ENCODE assay signal across 15 cellular contexts in the genomic region with DNA sequence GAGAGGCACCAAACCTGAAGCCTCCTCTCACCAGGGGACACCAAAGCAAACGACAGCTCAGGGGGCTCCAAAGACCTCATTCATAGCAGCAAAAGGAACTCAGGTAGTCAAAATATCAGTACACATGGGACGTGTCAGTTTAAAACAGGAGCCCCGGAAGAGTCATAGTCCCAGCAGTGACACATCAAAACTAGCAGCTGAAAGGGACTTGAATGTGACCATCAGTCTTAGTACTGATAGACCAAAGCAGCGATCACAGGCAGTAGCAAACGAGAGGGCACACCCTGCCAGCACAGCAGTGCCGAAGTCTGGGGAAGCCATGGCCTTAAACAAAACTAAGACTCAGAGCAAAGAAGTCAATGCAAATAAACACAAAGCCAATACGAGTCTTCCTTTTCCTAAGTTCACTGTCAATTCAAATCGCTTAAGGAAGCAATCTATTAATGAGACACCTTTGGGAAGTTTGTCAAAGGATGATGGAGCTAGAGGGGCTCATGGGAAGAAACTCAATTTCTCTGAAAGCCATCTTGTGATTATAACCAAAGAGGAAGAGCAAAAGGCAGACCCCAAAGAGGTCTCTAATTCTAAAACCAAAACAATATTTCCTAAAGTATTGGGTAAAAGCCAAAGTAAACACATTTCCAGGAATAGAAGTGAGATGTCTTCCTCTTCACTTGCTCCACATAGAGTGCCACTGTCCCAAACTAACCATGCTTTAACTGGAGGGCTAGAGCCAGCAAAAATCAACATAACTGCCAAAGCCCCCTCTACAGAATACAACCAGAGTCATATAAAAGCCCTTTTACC. TPM values are rescaled to one million over a fixed set of nuclear protein-coding genes. Genes with fewer than 3 reads are reported as not detected.
A peak's percentile ranks its signal among the peaks of the same experiment; 100 is the strongest.
DNase-seq lines count a peak whose midpoint lies in the region; ATAC-seq, FAIRE-seq and TF ChIP-seq lines count a peak whose summit lies in the region.
"Had no signal": no experiment of that assay in that cellular context is flagged by ENCODE, and none has a peak within 500 bp of the region (broad histone marks: within the 10 kb centered on the region; RNA-seq: fewer than 3 reads in every experiment).

No MANE protein-coding gene starts in this region.

- peak overlapping the region; percentile 93 for H3K4me2 ChIP-seq in K562 (ENCODE audit: insufficient read depth, low read length)
- no peak overlapping the region for H3K4me2 ChIP-seq in PC-3 (ENCODE audit: low read length)

- in situ Hi-C loops in K562 (cut with MboI), result no loop called here

- no peak for TF ChIP-seq RAD21 in K562 (CRISPR knock-in tag; conservative IDR thresholded peaks at IDR 0.05 in 1 of 2, IDR thresholded peaks at IDR 0.05 in 1 of 2)

- FAIRE-seq in K562 (lab: Jason Lieb, UNC), result peak; percentile 78
- FAIRE-seq: GM12891, H54 had no signal

- TF ChIP-seq POLR2A in K562 (conservative IDR thresholded peaks at IDR 0.05) (peak; percentile 93), upper lobe of left lung (IDR thresholded peaks at IDR 0.05) (no peak)

- H3K4me1 ChIP-seq in K562 (replicated peaks in 1 of 2; ENCODE audit: control insufficient read depth in 2 of 2, insufficient read depth in 2 of 2, low read length in 2 of 2) (peaks cover 3 to 26% of the 10 kb centered on the region in 2 experiments; a peak in 3 of 5 replicates), lower lobe of right lung (peaks cover 7% of the 10 kb centered on the region), upper lobe of left lung (peaks cover 0 to 19% (median 5%) of the 10 kb centered on the region in 4 donors), PC-3 (ENCODE audit: insufficient read depth, low read length) (peaks cover 23% of the 10 kb centered on the region)

- peak; percentile 34 for DNase-seq in NCI-H2171 treated with DMSO at 0.1 percent for 48 hours (lab: John Stamatoyannopoulos, UW)
- no peak for DNase-seq in NCI-H2171 (lab: John Stamatoyannopoulos, UW)
- DNase-seq in K562 (ENCODE audit: extremely low read depth in 1 of 4, low spot score in 3 of 4), result peak; percentile 46 to 92 (median 62)
- no peak for DNase-seq in lower lobe of right lung
- no peak for DNase-seq in upper lobe of left lung
- no peak for DNase-seq in stimulated activated CD4-positive, alpha-beta T cell treated with anti-CD3 and anti-CD28 coated beads, Interleukin-2, amount 100 ng/mL, for 48 hours
- DNase-seq in PC-3, result no peak
- DNase-seq: activated naive CD8-positive, alpha-beta T cell treated with anti-CD3 and anti-CD28 coated beads for 36 hours; DMS79 treated with DMSO at 0.1 percent for 48 hours; NCI-H2107; RPMI8226 had no signal

- no peaks in the 10 kb centered on the region for H3K9me1 ChIP-seq in K562 (ENCODE audit: control insufficient read depth, insufficient read depth, low read length)

- H4K20me1 ChIP-seq in K562 (replicated peaks; ENCODE audit: control insufficient read depth, insufficient read depth, low read length), result no peaks in the 10 kb centered on the region
- no peaks in the 10 kb centered on the region for H4K20me1 ChIP-seq in PC-3 (ENCODE audit: low read length)

- ATAC-seq in K562 (peak; percentile 72), lower lobe of right lung (peak; percentile 13 to 20), upper lobe of left lung (ENCODE audit: low FRiP score in 2 of 2) (peak; percentile 21 to 56), GM19023 (IDR thresholded peaks at IDR 0.05; ENCODE audit: unreplicated experiment) (no peak), PC-3 (no peak)

- H2AFZ ChIP-seq in K562 (ENCODE audit: low read depth, low read length), result peak overlapping the region; percentile 86; the same call in 1 of the 2 replicates
- no peak overlapping the region for H2AFZ ChIP-seq in PC-3 (ENCODE audit: low read length)

- H3K36me3 ChIP-seq in K562 (ENCODE audit: control insufficient read depth, insufficient read depth, low read length), result peaks cover 21% of the 10 kb centered on the region
- no peaks in the 10 kb centered on the region for H3K36me3 ChIP-seq in lower lobe of right lung
- H3K36me3 ChIP-seq in upper lobe of left lung, result no peaks in the 10 kb centered on the region
- no peaks in the 10 kb centered on the region for H3K36me3 ChIP-seq in PC-3 (ENCODE audit: low read depth, low read length)

- WGBS in K562 (ENCODE audit: insufficient coverage, low coverage, missing lambda C conversion rate), result under 1% methylated on average over 8 of the region's 8 CpGs
- 40 to 55% methylated on average over 6 to 8 of the region's 8 CpGs for WGBS in upper lobe of left lung, 2 donors

- peak overlapping the region; percentile 90 to 92 for H3K9ac ChIP-seq in K562 (ENCODE audit: insufficient read depth in 1 of 2, low read depth in 2 of 2, low read length in 2 of 2)
- H3K9ac ChIP-seq in PC-3 (ENCODE audit: low read length), result no peak overlapping the region

- H3K27me3 ChIP-seq in K562 (ENCODE audit: control insufficient read depth in 2 of 2, insufficient read depth in 2 of 2, low read length in 2 of 2) (no peaks in the 10 kb centered on the region), lower lobe of right lung (ENCODE audit: low read depth) (no peaks in the 10 kb centered on the region), upper lobe of left lung (no peaks in the 10 kb centered on the region), PC-3 (ENCODE audit: low read length) (no peaks in the 10 kb centered on the region)

- H3F3A ChIP-seq in PC-3 (ENCODE audit: low read length, unreplicated experiment), result no peaks in the 10 kb centered on the region

- H3K9me3 ChIP-seq in K562 (replicated peaks; ENCODE audit: control insufficient read depth, insufficient read depth, low read depth, low read length) (no peaks in the 10 kb centered on the region), lower lobe of right lung (no peaks in the 10 kb centered on the region), upper lobe of left lung (no peaks in the 10 kb centered on the region), PC-3 (ENCODE audit: low read length) (no peaks in the 10 kb centered on the region)

- intact Hi-C loops in K562 (cut with micrococcal nuclease) (loop anchor here (2.0 kb wide), 1 partner anchor 64 kb away; no protein-coding TSS in a partner anchor), lower lobe of right lung (cut with DNase I) (no loop called here), PC-3 (cut with micrococcal nuclease) (no loop called here)

- H3K79me2 ChIP-seq in K562 (ENCODE audit: control insufficient read depth, insufficient read depth, low read length), result peaks cover 80% of the 10 kb centered on the region
- no peaks in the 10 kb centered on the region for H3K79me2 ChIP-seq in PC-3 (ENCODE audit: low read length)

- POLR2A ChIA-PET in K562 (lab: Yijun Ruan, JAX) (interaction anchor here (0.7 to 5.9 kb wide), 12 partner anchors 10 to 188 kb away, joined by 3 to 28 read pairs (median 4); no protein-coding TSS in a partner anchor), PC-3 (lab: Charles Lee; ENCODE audit: unreplicated experiment) (no interaction called here)

- TF ChIP-seq CTCF in K562 (IDR thresholded peaks at IDR 0.05 in 2 of 3, conservative IDR thresholded peaks at IDR 0.05 in 1 of 3; ENCODE audit: insufficient read depth in 2 of 3, low read depth in 1 of 3, low read length in 3 of 3), result no peak
- TF ChIP-seq CTCF in lower lobe of right lung (IDR thresholded peaks at IDR 0.05), result no peak
- TF ChIP-seq CTCF in upper lobe of left lung (IDR thresholded peaks at IDR 0.05), result no peak
- no peak for TF ChIP-seq CTCF in PC-3 (conservative IDR thresholded peaks at IDR 0.05; ENCODE audit: low read depth, low read length)

- H3K9me2 ChIP-seq in PC-3 (replicated peaks; ENCODE audit: low read length), result no peaks in the 10 kb centered on the region

- H3K4me3 ChIP-seq in K562 (peak overlapping the region; percentile 53), lower lobe of right lung (peak overlapping the region; percentile 51), upper lobe of left lung (peak overlapping the region in 3 of 4 donors; percentile 40 to 52 (median 45)), PC-3 (ENCODE audit: low read length) (no peak overlapping the region)

- peak overlapping the region; percentile 94 for H3K27ac ChIP-seq in K562 (ENCODE audit: extremely low read depth, low read depth, low read length)
- H3K27ac ChIP-seq in lower lobe of right lung, result peak overlapping the region; percentile 47
- peak overlapping the region; percentile 41 to 84 (median 62) for H3K27ac ChIP-seq in upper lobe of left lung
- H3K27ac ChIP-seq in PC-3 (ENCODE audit: low read length), result no peak overlapping the region

- CTCF ChIA-PET in K562 (lab: Yijun Ruan, JAX; ENCODE audit: low intra/inter-chr PET ratio) (no interaction called here), PC-3 (lab: Charles Lee) (no interaction called here)

- peak; percentile 81 for TF ChIP-seq EP300 in K562 (IDR thresholded peaks at IDR 0.05; ENCODE audit: low read length)
- no peak for TF ChIP-seq EP300 in upper lobe of left lung (IDR thresholded peaks at IDR 0.05)

- BruUV-seq in K562 (replicated peaks; lab: Mats Ljungman, UMichigan), result no TSS peak
- no TSS peak for BruUV-seq in PC-3 (replicated peaks; lab: Mats Ljungman, UMichigan)

TF ChIP-seq in K562, 482 proteins besides CTCF, POLR2A, EP300 and RAD21 (continues in another document):
- 0 out of 2 replicates have a peak, but pooled peaks have one; percentile 19 for TF ChIP-seq GABPB1 (CRISPR knock-in tag; IDR thresholded peaks at IDR 0.05)
- TF ChIP-seq FOXA1 (IDR thresholded peaks at IDR 0.05; ENCODE audit: borderline replicate concordance), result no peak

RNA-seq across cellular contexts. Expression of a gene that starts 1.2 kb away (rescaled TPM):
- total RNA-seq in K562 (2011; cell fraction: chromatin; rRNA removed; ENCODE audit: low replicate concordance), result 52.3 and 110 TPM in 2 replicates
- total RNA-seq in K562 (2011; cell fraction: nucleolus; rRNA removed), result 48.4 and 54.3 TPM in 2 replicates
- 70.4 and 94.5 TPM in 2 replicates for total RNA-seq in K562 (2011; cell fraction: nucleoplasm; rRNA removed)
- total RNA-seq in K562 (2014; rRNA removed), result 40.3 and 43.5 TPM in 2 replicates
- total RNA-seq in K562 (2014; rRNA removed; fragmentation: Illumina TruSeq; extraction: Trizol), result 68.9 and 78.4 TPM in 2 replicates
- total RNA-seq in K562 (2015; rRNA removed; fragmentation: Illumina TruSeq; extraction: Trizol), result 69.6 and 73.0 TPM in 2 replicates
- total RNA-seq in K562 (2021), result 47.4 and 54.7 TPM in 2 replicates
- polyA plus RNA-seq in K562 (2011; rRNA removed), result 49.8 and 58.3 TPM in 2 replicates
- 11.2 and 20.2 TPM in 2 replicates for polyA plus RNA-seq in K562 (2011; cell fraction: cytosol; rRNA removed)
- polyA plus RNA-seq in K562 (2011; cell fraction: nucleus; rRNA removed), result 48.6 and 52.6 TPM in 2 replicates
- 26.9 and 40.5 TPM in 2 replicates for polyA plus RNA-seq in K562 (2012)
- polyA plus RNA-seq in K562 (2014; fragmentation: Illumina TruSeq; extraction: Trizol), result 56.3 and 62.6 TPM in 2 replicates
- 10 to 100 TPM; 21.6 to 44.0 TPM for polyA plus RNA-seq in K562 (2014; fragmentation: Nextera tagmentation; extraction: Ambion mirVana)
- polyA plus RNA-seq in K562 (2014; rRNA removed), result 39.3 and 45.2 TPM in 2 replicates
- polyA minus RNA-seq in K562 (2011; rRNA and poly(A)+ RNA removed), result 70.3 and 78.3 TPM in 2 replicates
- polyA minus RNA-seq in K562 (2011; cell fraction: cytosol; rRNA and poly(A)+ RNA removed), result 25.0 and 30.6 TPM in 2 replicates
- 52.2 and 95.1 TPM in 2 replicates for polyA minus RNA-seq in K562 (2011; cell fraction: nucleus; rRNA and poly(A)+ RNA removed)
- 33.9 TPM for total RNA-seq in lower lobe of right lung
- total RNA-seq in upper lobe of left lung, result 10 to 100 TPM; 23.0 to 42.9 (median 24.4) TPM
- 0.04 TPM in 1 of 2 replicates, not detected in the other for total RNA-seq in PC-3 (2014; rRNA removed)
- total RNA-seq: A172; activated naive CD8-positive, alpha-beta T cell treated with anti-CD3 and anti-CD28 coated beads for 36 hours had no signal

Comparison
In these comparisons a context has a peak if more than half of its experiments do, and no peak if none do; other contexts are left out.
1. DNase-seq: peak in NCI-H2171 treated with DMSO at 0.1 percent for 48 hours (single experiment) and K562 (4 of 4); none in NCI-H2171 (single experiment), lower lobe of right lung (single experiment), upper lobe of left lung (0 of 2), stimulated activated CD4-positive, alpha-beta T cell treated with anti-CD3 and anti-CD28 coated beads, Interleukin-2, amount 100 ng/mL, for 48 hours (0 of 2) and PC-3 (single experiment).
2. ATAC-seq: peak in K562 (single experiment), lower lobe of right lung (2 of 2) and upper lobe of left lung (2 of 2); none in GM19023 (single experiment) and PC-3 (single experiment).
3. RNA of a gene that starts 1.2 kb away (total RNA-seq): 40.3 to 110 TPM in K562, 33.9 TPM in lower lobe of right lung (single experiment) and 23.0 to 42.9 TPM in upper lobe of left lung; 0.04 TPM in PC-3; every median in the first group is over 10 times any median in the second.